In the genomic region with DNA sequence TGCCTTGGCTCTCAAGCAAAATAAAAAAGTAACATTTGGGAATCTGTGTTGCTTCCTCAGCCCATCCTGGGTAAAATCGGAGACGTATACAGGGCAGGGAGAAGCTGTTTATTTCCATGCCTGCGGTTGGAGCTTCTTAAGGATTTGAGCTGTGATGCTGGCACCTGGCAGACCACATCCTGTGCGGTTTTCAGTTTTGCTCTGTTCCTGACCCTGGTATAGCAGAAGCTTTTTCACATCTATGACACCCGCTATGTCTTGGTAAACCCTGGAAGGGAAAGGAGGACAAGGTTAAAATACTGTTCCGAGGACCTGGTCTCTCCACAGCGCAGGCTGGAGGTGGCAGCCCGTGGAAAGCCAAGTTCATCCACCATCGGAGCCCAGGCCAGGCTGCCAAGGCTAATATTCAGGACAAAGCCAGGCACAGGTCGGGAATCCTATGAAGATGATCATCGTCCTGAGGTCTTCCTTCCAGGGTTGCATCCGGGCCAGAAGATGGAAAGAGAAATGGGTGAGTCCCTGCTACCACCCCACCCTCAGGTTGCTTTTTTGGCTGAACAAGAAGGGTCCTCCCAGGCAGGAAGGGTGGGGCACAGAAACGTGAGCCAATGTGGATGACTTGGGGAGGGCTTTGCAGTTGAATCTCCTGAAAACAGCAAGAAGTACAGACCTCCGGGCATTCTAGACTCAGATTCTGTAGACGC, we compare ENCODE assay signal across 9 cellular contexts. TPM values are rescaled to one million over a fixed set of nuclear protein-coding genes. Genes with fewer than 3 reads are reported as not detected.
DNase-seq lines count a peak whose midpoint lies in the region; ATAC-seq and FAIRE-seq lines count a peak whose summit lies in the region.
"Not testable (repeated sequence)": the region's sequence is repeated elsewhere in the genome, so short reads cannot be mapped to it uniquely, and the experiment has no call there.
"Had no signal": no experiment of that assay in that cellular context is flagged by ENCODE, and none has a peak within 500 bp of the region (broad histone marks: within the 10 kb centered on the region; RNA-seq: fewer than 3 reads in every experiment).

No MANE protein-coding gene starts in this region.

- not testable (repeated sequence) for H3K27ac ChIP-seq in CD4-positive, CD25-positive, alpha-beta regulatory T cell (ENCODE audit: insufficient read depth, low read length, poor library complexity, severe bottlenecking)

- not testable (repeated sequence) for H3K9me3 Mint-ChIP-seq in CD4-positive, CD25-positive, alpha-beta regulatory T cell; T-helper 2 cell treated with Interferon-gamma antibody and Interleukin-4, amounts not matched to agents 5 μg/mL and 100 μg/mL, for 36 hours; activated CD8-positive, alpha-beta T cell treated with anti-CD3 and anti-CD28 coated beads, Interleukin-2, amount 10 ng/mL, durations not matched to agents 7 days and 5 days (ENCODE audit: insufficient read depth); activated naive CD4-positive, alpha-beta T cell treated with anti-CD3 and anti-CD28 coated beads, Interleukin-2, amount 50 U/mL, for 72 hours; memory B cell; stimulated activated naive B cell treated with anti-CD40 and anti-IgM and Interleukin-4, amounts not matched to agents 10 μg/mL and 1 μg/mL and 100 μg/mL, for 72 hours

- CTCF ChIA-PET in activated CD8-positive, alpha-beta T cell treated with anti-CD3 and anti-CD28 coated beads, Interleukin-2, amount 10 ng/mL, durations not matched to agents 7 days and 5 days (lab: Charles Lee): not testable (repeated sequence)

- H3K27me3 Mint-ChIP-seq in CD4-positive, CD25-positive, alpha-beta regulatory T cell: peaks cover 26% of the 10 kb centered on the region
- H3K27me3 Mint-ChIP-seq in T-helper 2 cell treated with Interferon-gamma antibody and Interleukin-4, amounts not matched to agents 5 μg/mL and 100 μg/mL, for 36 hours (ENCODE audit: low read depth): peaks cover 29% of the 10 kb centered on the region
- peaks cover 35% of the 10 kb centered on the region for H3K27me3 Mint-ChIP-seq in activated CD8-positive, alpha-beta T cell treated with anti-CD3 and anti-CD28 coated beads, Interleukin-2, amount 10 ng/mL, durations not matched to agents 7 days and 5 days (ENCODE audit: low read depth)
- peaks cover 23% of the 10 kb centered on the region for H3K27me3 Mint-ChIP-seq in memory B cell
- H3K27me3 Mint-ChIP-seq in stimulated activated naive B cell treated with anti-CD40 and anti-IgM and Interleukin-4, amounts not matched to agents 10 μg/mL and 1 μg/mL and 100 μg/mL, for 72 hours: peaks cover 23 to 44% of the 10 kb centered on the region in 2 donors

- POLR2A ChIA-PET in activated CD8-positive, alpha-beta T cell treated with anti-CD3 and anti-CD28 coated beads, Interleukin-2, amount 10 ng/mL, durations not matched to agents 7 days and 5 days (lab: Charles Lee): not testable (repeated sequence)

- peak; percentile 44 to 61 for ATAC-seq in CD4-positive, CD25-positive, alpha-beta regulatory T cell (ENCODE audit: low read depth in 2 of 2)
- ATAC-seq in activated CD8-positive, alpha-beta T cell treated with anti-CD3 and anti-CD28 coated beads, Interleukin-2, amount 10 ng/mL, durations not matched to agents 7 days and 5 days: peak; percentile 87
- ATAC-seq in activated naive CD4-positive, alpha-beta T cell treated with anti-CD3 and anti-CD28 coated beads, Interleukin-2, amount 50 U/mL, for 72 hours: peak; percentile 85 to 87
- peak; percentile 55 for ATAC-seq in memory B cell (ENCODE audit: low read depth)
- ATAC-seq in stimulated activated naive B cell treated with anti-CD40 and anti-IgM and Interleukin-4, amounts not matched to agents 10 μg/mL and 1 μg/mL and 100 μg/mL, for 72 hours (replicated peaks): peak; percentile 63 to 75

- H3K4me1 Mint-ChIP-seq in CD4-positive, CD25-positive, alpha-beta regulatory T cell: peaks cover 11 to 42% (median 20%) of the 10 kb centered on the region in 4 donors
- H3K4me1 Mint-ChIP-seq in T-helper 2 cell treated with Interferon-gamma antibody and Interleukin-4, amounts not matched to agents 5 μg/mL and 100 μg/mL, for 36 hours (ENCODE audit: low read depth): peaks cover 20% of the 10 kb centered on the region
- peaks cover 27% of the 10 kb centered on the region for H3K4me1 Mint-ChIP-seq in activated CD8-positive, alpha-beta T cell treated with anti-CD3 and anti-CD28 coated beads, Interleukin-2, amount 10 ng/mL, durations not matched to agents 7 days and 5 days (ENCODE audit: low read depth)
- not testable (repeated sequence) for H3K4me1 Mint-ChIP-seq in memory B cell; stimulated activated naive B cell treated with anti-CD40 and anti-IgM and Interleukin-4, amounts not matched to agents 10 μg/mL and 1 μg/mL and 100 μg/mL, for 72 hours

- peak in 1 of 3 donors; percentile 54 for DNase-seq in CD4-positive, CD25-positive, alpha-beta regulatory T cell
- not testable (repeated sequence) for DNase-seq in GM19239 (ENCODE audit: insufficient read length, low spot score); activated naive CD4-positive, alpha-beta T cell treated with anti-CD3 and anti-CD28 coated beads, Interleukin-2, amount 50 U/mL, for 72 hours (ENCODE audit: low spot score in 2 of 2); memory B cell (ENCODE audit: low spot score in 2 of 2); stimulated activated naive B cell treated with anti-CD40 and anti-IgM and Interleukin-4, amounts not matched to agents 10 μg/mL and 1 μg/mL and 100 μg/mL, for 72 hours
- DNase-seq in MV-4-11 (lab: John Stamatoyannopoulos, UW): peak; percentile 22
- peak; percentile 23 for DNase-seq in T-helper 2 cell treated with Interferon-gamma antibody and Interleukin-4, amounts not matched to agents 5 μg/mL and 100 μg/mL, for 36 hours (ENCODE audit: low spot score)
- peak; percentile 49 for DNase-seq in activated CD8-positive, alpha-beta T cell treated with anti-CD3 and anti-CD28 coated beads, Interleukin-2, amount 10 ng/mL, durations not matched to agents 7 days and 5 days

- not testable (repeated sequence) for H3K9me3 ChIP-seq in CD4-positive, CD25-positive, alpha-beta regulatory T cell (ENCODE audit: control insufficient read depth in 2 of 2, low read length in 2 of 2)

- peaks cover 10% of the 10 kb centered on the region for H3K4me1 ChIP-seq in CD4-positive, CD25-positive, alpha-beta regulatory T cell (ENCODE audit: control insufficient read depth, insufficient read depth, low read length, poor library complexity, severe bottlenecking)

- peak overlapping the region; percentile 4 to 68 (median 42) for H3K4me3 Mint-ChIP-seq in CD4-positive, CD25-positive, alpha-beta regulatory T cell
- H3K4me3 Mint-ChIP-seq in T-helper 2 cell treated with Interferon-gamma antibody and Interleukin-4, amounts not matched to agents 5 μg/mL and 100 μg/mL, for 36 hours: peak overlapping the region; percentile 57
- not testable (repeated sequence) for H3K4me3 Mint-ChIP-seq in activated CD8-positive, alpha-beta T cell treated with anti-CD3 and anti-CD28 coated beads, Interleukin-2, amount 10 ng/mL, durations not matched to agents 7 days and 5 days; memory B cell; stimulated activated naive B cell treated with anti-CD40 and anti-IgM and Interleukin-4, amounts not matched to agents 10 μg/mL and 1 μg/mL and 100 μg/mL, for 72 hours

- FAIRE-seq in GM19239 (lab: Jason Lieb, UNC): peak; percentile 84

- H3K4me3 ChIP-seq in CD4-positive, CD25-positive, alpha-beta regulatory T cell (ENCODE audit: low read depth, low read length): peak overlapping the region; percentile 54

- H3K27me3 ChIP-seq in CD4-positive, CD25-positive, alpha-beta regulatory T cell (ENCODE audit: control insufficient read depth, insufficient read depth, low read length): not testable (repeated sequence)

- not testable (repeated sequence) for H3K36me3 Mint-ChIP-seq in CD4-positive, CD25-positive, alpha-beta regulatory T cell; T-helper 2 cell treated with Interferon-gamma antibody and Interleukin-4, amounts not matched to agents 5 μg/mL and 100 μg/mL, for 36 hours (ENCODE audit: low read depth); activated CD8-positive, alpha-beta T cell treated with anti-CD3 and anti-CD28 coated beads, Interleukin-2, amount 10 ng/mL, durations not matched to agents 7 days and 5 days (ENCODE audit: low read depth); activated naive CD4-positive, alpha-beta T cell treated with anti-CD3 and anti-CD28 coated beads, Interleukin-2, amount 50 U/mL, for 72 hours; memory B cell; stimulated activated naive B cell treated with anti-CD40 and anti-IgM and Interleukin-4, amounts not matched to agents 10 μg/mL and 1 μg/mL and 100 μg/mL, for 72 hours

- H3K36me3 ChIP-seq in CD4-positive, CD25-positive, alpha-beta regulatory T cell (ENCODE audit: control insufficient read depth, insufficient read depth, low read length): not testable (repeated sequence)

- H3K27ac Mint-ChIP-seq in CD4-positive, CD25-positive, alpha-beta regulatory T cell: peak overlapping the region in 2 of 3 donors; percentile 62 to 75
- not testable (repeated sequence) for H3K27ac Mint-ChIP-seq in T-helper 2 cell treated with Interferon-gamma antibody and Interleukin-4, amounts not matched to agents 5 μg/mL and 100 μg/mL, for 36 hours; activated CD8-positive, alpha-beta T cell treated with anti-CD3 and anti-CD28 coated beads, Interleukin-2, amount 10 ng/mL, durations not matched to agents 7 days and 5 days; activated naive CD4-positive, alpha-beta T cell treated with anti-CD3 and anti-CD28 coated beads, Interleukin-2, amount 50 U/mL, for 72 hours; memory B cell; stimulated activated naive B cell treated with anti-CD40 and anti-IgM and Interleukin-4, amounts not matched to agents 10 μg/mL and 1 μg/mL and 100 μg/mL, for 72 hours

RNA-seq across cellular contexts. Expression of a gene that starts 4.7 kb away (rescaled TPM):
- 62.2 TPM for total RNA-seq in CD4-positive, CD25-positive, alpha-beta regulatory T cell
- 100 to 1,000 TPM; 123 to 365 (median 158) TPM for polyA plus RNA-seq in CD4-positive, CD25-positive, alpha-beta regulatory T cell
- 1 to 10 TPM; 1.4 to 1.6 TPM for total RNA-seq in activated CD8-positive, alpha-beta T cell treated with anti-CD3 and anti-CD28 coated beads, Interleukin-2, amount 10 ng/mL, durations not matched to agents 7 days and 5 days
- 1 to 10 TPM; 1.7 to 8.4 TPM for total RNA-seq in activated naive CD4-positive, alpha-beta T cell treated with anti-CD3 and anti-CD28 coated beads, Interleukin-2, amount 50 U/mL, for 72 hours
- total RNA-seq: RPMI7951 had no signal

RNA-seq across cellular contexts. Expression of a gene that starts 24.8 kb away (rescaled TPM):
- total RNA-seq in CD4-positive, CD25-positive, alpha-beta regulatory T cell: not detected
- not detected for polyA plus RNA-seq in CD4-positive, CD25-positive, alpha-beta regulatory T cell
- not detected for total RNA-seq in activated CD8-positive, alpha-beta T cell treated with anti-CD3 and anti-CD28 coated beads, Interleukin-2, amount 10 ng/mL, durations not matched to agents 7 days and 5 days
- total RNA-seq in activated naive CD4-positive, alpha-beta T cell treated with anti-CD3 and anti-CD28 coated beads, Interleukin-2, amount 50 U/mL, for 72 hours: not detected

RNA-seq across cellular contexts. Expression of a gene that starts 34.3 kb away (rescaled TPM):
- total RNA-seq in CD4-positive, CD25-positive, alpha-beta regulatory T cell: 3.9 TPM
- under 1 TPM in 3 of 4 donors, not detected in 1; 0.21 to 0.73 (median 0.33) TPM for polyA plus RNA-seq in CD4-positive, CD25-positive, alpha-beta regulatory T cell
- total RNA-seq in activated CD8-positive, alpha-beta T cell treated with anti-CD3 and anti-CD28 coated beads, Interleukin-2, amount 10 ng/mL, durations not matched to agents 7 days and 5 days: 1 to 10 TPM; 5.3 to 5.6 TPM
- 1 to 10 TPM; 2.5 to 5.8 TPM for total RNA-seq in activated naive CD4-positive, alpha-beta T cell treated with anti-CD3 and anti-CD28 coated beads, Interleukin-2, amount 50 U/mL, for 72 hours

RNA-seq across cellular contexts. Expression of a gene that starts 48.9 kb away (rescaled TPM):
- 558 TPM for total RNA-seq in CD4-positive, CD25-positive, alpha-beta regulatory T cell
- 1 to 10 TPM; 3.9 to 8.6 (median 6.1) TPM for polyA plus RNA-seq in CD4-positive, CD25-positive, alpha-beta regulatory T cell
- 100 to 1,000 TPM; 171 to 181 TPM for total RNA-seq in activated CD8-positive, alpha-beta T cell treated with anti-CD3 and anti-CD28 coated beads, Interleukin-2, amount 10 ng/mL, durations not matched to agents 7 days and 5 days
- 100 to 1,000 TPM; 191 to 205 TPM for total RNA-seq in activated naive CD4-positive, alpha-beta T cell treated with anti-CD3 and anti-CD28 coated beads, Interleukin-2, amount 50 U/mL, for 72 hours
